In genomic region chr6:142952614-142953013, GRCh38 we compare ENCODE assay signal across 13 cellular contexts. TPM values are rescaled to one million over a fixed set of nuclear protein-coding genes. Genes with fewer than 3 reads are reported as not detected.
DNase-seq lines count a peak whose midpoint lies in the region; ATAC-seq and TF ChIP-seq lines count a peak whose summit lies in the region.
"Had no signal": no experiment of that assay in that cellular context is flagged by ENCODE, and none has a peak within 500 bp of the region (broad histone marks: within the 10 kb centered on the region; RNA-seq: fewer than 3 reads in every experiment).

No MANE protein-coding gene starts in this region.

- H3K36me3 Mint-ChIP-seq in CD4-positive, alpha-beta T cell (ENCODE audit: low read depth): peaks cover 5% of the 10 kb centered on the region

- no peaks in the 10 kb centered on the region for H3K27me3 ChIP-seq in CD4-positive, alpha-beta T cell (ENCODE audit: control insufficient read depth, insufficient read depth, low read length)
- H3K27me3 ChIP-seq in psoas muscle (ENCODE audit: insufficient read depth in 3 of 3, low read length in 2 of 3) (no peaks in the 10 kb centered on the region), uterus (no peaks in the 10 kb centered on the region)
- H3K27me3 ChIP-seq: cardiac muscle cell, tibial nerve had no signal

- H3K4me1 ChIP-seq in psoas muscle (no peaks in the 10 kb centered on the region), uterus (no peaks in the 10 kb centered on the region)
- H3K4me1 ChIP-seq: tibial nerve had no signal

- intact Hi-C loops in CD4-positive, alpha-beta T cell (cut with DNase I, micrococcal nuclease): loop anchor here (1.0 to 5.0 kb wide), 3 partner anchors 259 to 475 kb away; no protein-coding TSS in a partner anchor
- intact Hi-C loops in left colon (cut with DNase I, micrococcal nuclease) (loop anchor here in 1 of 2 donors (10.0 kb wide), 1 partner anchor 258 kb away; no protein-coding TSS in a partner anchor), psoas muscle (cut with DNase I) (loop anchor here (5.0 to 10.0 kb wide), 3 partner anchors 72 to 722 kb away; partner anchors contain the start of gene PHACTR2 (in 1 of the 2)), uterus (cut with DNase I; ENCODE audit: low total_unique reads) (no loop called here)

- no peak overlapping the region for H3K4me3 ChIP-seq in psoas muscle
- H3K4me3 ChIP-seq in uterus: no peak overlapping the region
- H3K4me3 ChIP-seq: cardiac muscle cell, tibial nerve had no signal

- CTCF ChIA-PET in CD4-positive, alpha-beta T cell (lab: Charles Lee): interaction anchor here (1.0 to 2.3 kb wide), 3 partner anchors 70 to 113 kb away, joined by 3 to 5 read pairs (median 3); no protein-coding TSS in a partner anchor

- H3K36me3 ChIP-seq in psoas muscle (ENCODE audit: insufficient read depth in 1 of 2, low read depth in 1 of 2) (no peaks in the 10 kb centered on the region), uterus (no peaks in the 10 kb centered on the region)
- H3K36me3 ChIP-seq: cardiac muscle cell, tibial nerve had no signal

- no peaks in the 10 kb centered on the region for H3K9me3 Mint-ChIP-seq in CD4-positive, alpha-beta T cell
- H3K9me3 Mint-ChIP-seq: H9 had no signal

- no peak overlapping the region for H3K4me3 Mint-ChIP-seq in CD4-positive, alpha-beta T cell
- H3K4me3 Mint-ChIP-seq: H9 had no signal

- H3K27ac ChIP-seq in CD4-positive, alpha-beta T cell (ENCODE audit: low read depth, low read length): no peak overlapping the region
- H3K27ac ChIP-seq in psoas muscle: no peak overlapping the region
- H3K27ac ChIP-seq in uterus: no peak overlapping the region
- H3K27ac ChIP-seq: cardiac muscle cell, tibial nerve had no signal

- no peak for ATAC-seq in CD4-positive, alpha-beta T cell (ENCODE audit: poor library complexity)
- ATAC-seq in GM19035 (IDR thresholded peaks at IDR 0.05; ENCODE audit: unreplicated experiment) (peak; percentile 65), HG02759 (IDR thresholded peaks at IDR 0.05; ENCODE audit: unreplicated experiment) (peak; percentile 81), HG03571 (IDR thresholded peaks at IDR 0.05; ENCODE audit: unreplicated experiment) (peak; percentile 72), left colon (no peak), psoas muscle (no peak)

- no peak for TF ChIP-seq CTCF in CD4-positive, alpha-beta T cell (IDR thresholded peaks at IDR 0.05)
- TF ChIP-seq CTCF in psoas muscle (IDR thresholded peaks at IDR 0.05) (no peak), uterus (IDR thresholded peaks at IDR 0.05) (no peak)

- H3K4me1 Mint-ChIP-seq in CD4-positive, alpha-beta T cell (ENCODE audit: low read depth): peaks cover 30% of the 10 kb centered on the region

- TF ChIP-seq POLR2A in uterus (IDR thresholded peaks at IDR 0.05): no peak

- POLR2A ChIA-PET in CD4-positive, alpha-beta T cell (lab: Charles Lee): interaction anchor here (0.7 to 1.6 kb wide), 5 partner anchors 26 to 601 kb away, joined by 3 to 11 read pairs (median 4); no protein-coding TSS in a partner anchor

- WGBS in psoas muscle, 3 donors: 90 to 96% (median 91%) methylated on average over 3 of the region's 3 CpGs

- no peaks in the 10 kb centered on the region for H3K27me3 Mint-ChIP-seq in CD4-positive, alpha-beta T cell

- H3K9me3 ChIP-seq in CD4-positive, alpha-beta T cell (ENCODE audit: control insufficient read depth, low read length): no peaks in the 10 kb centered on the region
- no peaks in the 10 kb centered on the region for H3K9me3 ChIP-seq in psoas muscle
- H3K9me3 ChIP-seq in uterus: no peaks in the 10 kb centered on the region
- H3K9me3 ChIP-seq: tibial nerve had no signal

- DNase-seq in CD4-positive, alpha-beta T cell: no peak
- no peak for DNase-seq in left colon
- no peak for DNase-seq in AG08395 (ENCODE audit: low spot score)
- no peak for DNase-seq in psoas muscle
- DNase-seq in uterus: no peak
- DNase-seq: C1 segment of cervical spinal cord, H9, NCI-H1092 had no signal

- H3K27ac Mint-ChIP-seq in CD4-positive, alpha-beta T cell: peak overlapping the region; percentile 98
- H3K27ac Mint-ChIP-seq: H9 had no signal

RNA-seq across cellular contexts. Expression of gene HIVEP2, which starts 7.6 kb away (rescaled TPM):
- 10 to 100 TPM; 48.4 to 48.6 TPM for total RNA-seq in CD4-positive, alpha-beta T cell
- total RNA-seq in left colon (10 to 100 TPM in 1 of 2 donors, 1 to 10 TPM in 1; 9.2 to 10.1 TPM), psoas muscle (10 to 100 TPM; 22.6 to 39.7 (median 29.0) TPM), uterus (10 to 100 TPM; 11.0 to 24.7 (median 19.8) TPM)
- polyA plus RNA-seq in psoas muscle: 10 to 100 TPM in 1 of 3 donors, 1 to 10 TPM in 2; 6.2 to 15.1 (median 6.3) TPM

Comparison
In these comparisons a context has a peak if more than half of its experiments do, and no peak if none do; other contexts are left out.
1. ATAC-seq: peak in GM19035 (single experiment), HG02759 (single experiment) and HG03571 (single experiment); none in CD4-positive, alpha-beta T cell (single experiment), left colon (single experiment) and psoas muscle (0 of 4).